Comparison of ENCODE assay signal across 8 cellular contexts in the genomic region with DNA sequence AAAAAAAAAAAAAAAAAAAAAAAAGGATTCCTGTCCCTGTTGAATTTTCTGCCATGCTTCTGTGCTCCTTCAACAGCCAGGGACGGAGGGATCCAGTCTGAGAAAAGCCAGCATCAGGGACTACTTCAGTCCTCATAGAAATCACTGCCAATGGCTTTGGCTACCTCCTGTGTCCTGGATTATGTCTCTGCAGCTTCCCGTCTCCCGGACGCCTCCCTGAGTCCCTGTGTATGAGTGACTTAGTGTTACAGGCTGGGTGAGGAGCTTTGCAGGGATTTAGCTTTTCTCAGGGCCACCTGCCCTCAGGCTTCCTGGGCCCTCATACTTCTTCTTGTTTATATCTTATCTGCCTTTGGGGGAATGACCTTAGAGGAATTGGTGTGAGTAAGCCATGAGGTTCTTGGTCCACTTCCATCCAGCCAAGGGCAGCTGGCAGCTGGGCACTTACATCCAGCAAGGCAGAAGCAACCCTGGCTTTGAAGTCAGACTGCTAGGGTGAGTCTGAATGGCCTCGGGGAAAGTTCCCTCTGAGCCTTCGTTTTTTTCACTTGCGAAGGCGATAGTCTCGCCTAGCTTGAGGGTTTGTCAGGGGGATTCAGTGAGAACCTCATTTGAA.
DNase-seq lines count a peak whose midpoint lies in the region; ATAC-seq and TF ChIP-seq lines count a peak whose summit lies in the region.
"Not testable (repeated sequence)": the region's sequence is repeated elsewhere in the genome, so short reads cannot be mapped to it uniquely, and the experiment has no call there.

No MANE protein-coding gene starts in this region.

- H3K4me3 ChIP-seq in BLaER1 treated with 17β-estradiol and CSF1 and Interleukin-3, amounts not matched to agents 10 nM and 100 nM; SJCRH30; esophagus muscularis mucosa; heart left ventricle: not testable (repeated sequence)

- H4K20me1 ChIP-seq in BLaER1 treated with 17β-estradiol and CSF1 and Interleukin-3, amounts not matched to agents 10 nM and 100 nM, result not testable (repeated sequence)

- not testable (repeated sequence) for H3K9me3 ChIP-seq in BLaER1 treated with 17β-estradiol and CSF1 and Interleukin-3, amounts not matched to agents 10 nM and 100 nM (replicated peaks in 1 of 11); SJCRH30 (replicated peaks); esophagus muscularis mucosa; heart left ventricle

- peaks cover 64 to 80% (median 74%) of the 10 kb centered on the region in 10 experiments for H3K4me1 ChIP-seq in BLaER1 treated with 17β-estradiol and CSF1 and Interleukin-3, amounts not matched to agents 10 nM and 100 nM
- H3K4me1 ChIP-seq in SJCRH30, esophagus muscularis mucosa, heart left ventricle: not testable (repeated sequence)

- not testable (repeated sequence) for TF ChIP-seq EP300 in esophagus muscularis mucosa (IDR thresholded peaks at IDR 0.05)

- not testable (repeated sequence) for H3K27me3 ChIP-seq in BLaER1 treated with 17β-estradiol and CSF1 and Interleukin-3, amounts not matched to agents 10 nM and 100 nM; SJCRH30; esophagus muscularis mucosa; heart left ventricle

- not testable (repeated sequence) for TF ChIP-seq CTCF in esophagus muscularis mucosa (IDR thresholded peaks at IDR 0.05); heart left ventricle (IDR thresholded peaks at IDR 0.05)

- 61% methylated on average over 9 of the region's 9 CpGs for WGBS in esophagus muscularis mucosa
- 41 to 58% (median 46%) methylated on average over 7 to 9 of the region's 9 CpGs for WGBS in heart left ventricle, 4 donors

- H3K4me2 ChIP-seq in BLaER1 treated with 17β-estradiol and CSF1 and Interleukin-3, amounts not matched to agents 10 nM and 100 nM, result peak overlapping the region; percentile 37 to 92 (median 76); a peak in 17 of 22 replicates

- DNase-seq in G401 (ENCODE audit: low spot score) (peak; percentile 34), LHCN-M2 (ENCODE audit: low read depth) (peak; percentile 69), SJCRH30 (peak; percentile 75 to 82), esophagus muscularis mucosa (ENCODE audit: extremely low spot score) (peak; percentile 60), heart left ventricle (peak in 1 of 5 donors; percentile 42), myocyte (ENCODE audit: low read depth) (peak; percentile 64), stromal cell of bone marrow (ENCODE audit: low read depth) (peak; percentile 7)

- not testable (repeated sequence) for H3K36me3 ChIP-seq in BLaER1 treated with 17β-estradiol and CSF1 and Interleukin-3, amounts not matched to agents 10 nM and 100 nM; SJCRH30; esophagus muscularis mucosa; heart left ventricle

- TF ChIP-seq POLR2A in esophagus muscularis mucosa (IDR thresholded peaks at IDR 0.05; ENCODE audit: low read depth); heart left ventricle (IDR thresholded peaks at IDR 0.05): not testable (repeated sequence)

- ATAC-seq in heart left ventricle, result peak; percentile 63 to 83 (median 76)

- in situ Hi-C loops in G401 (cut with HindIII; ENCODE audit: low sequenced_read_pairs), result not testable (repeated sequence)

- not testable (repeated sequence) for H3K9ac ChIP-seq in BLaER1 treated with 17β-estradiol and CSF1 and Interleukin-3, amounts not matched to agents 10 nM and 100 nM

- peak overlapping the region in 2 of 11 experiments; percentile 52 to 92; a peak in 4 of 22 replicates for H3K27ac ChIP-seq in BLaER1 treated with 17β-estradiol and CSF1 and Interleukin-3, amounts not matched to agents 10 nM and 100 nM
- peak overlapping the region; percentile 13; the same call in 1 of the 2 replicates for H3K27ac ChIP-seq in SJCRH30
- not testable (repeated sequence) for H3K27ac ChIP-seq in esophagus muscularis mucosa (replicated peaks in 1 of 4); heart left ventricle

- intact Hi-C loops in esophagus muscularis mucosa (cut with DNase I); heart left ventricle (cut with DNase I): not testable (repeated sequence)
